1 cellular context compared by ENCODE assay signal in genomic region chr10:59362184-59362966, GRCh38.
TF ChIP-seq lines count a peak whose summit lies in the region.

Gene FAM13C, minus strand, starts transcription at chr10:59362549. Its CDS starts 89 bp downstream, at chr10:59362460.

TF ChIP-seq in H1, 55 proteins besides CTCF, POLR2A, EP300 and RAD21 (continued from another document):
- TF ChIP-seq EZH2 (IDR thresholded peaks at IDR 0.05; ENCODE audit: low read depth, low read length, severe bottlenecking), result peak; percentile 31
- 0 out of 4 replicates have a peak, but pooled peaks of 1 of the 2 experiments have one; percentile 48 for TF ChIP-seq SIN3A (conservative IDR thresholded peaks at IDR 0.05 in 1 of 2, IDR thresholded peaks at IDR 0.05 in 1 of 2; ENCODE audit: low read depth in 1 of 2, low read length in 2 of 2)
- peak; percentile 38 for TF ChIP-seq NANOG (IDR thresholded peaks at IDR 0.05; ENCODE audit: insufficient read depth, low read depth, low read length, poor library complexity, severe bottlenecking)
- peak; percentile 58 for TF ChIP-seq ASH2L (IDR thresholded peaks at IDR 0.05; ENCODE audit: low read length)
- no peak for TF ChIP-seq KDM1A (IDR thresholded peaks at IDR 0.05; ENCODE audit: borderline replicate concordance, low read length)
- TF ChIP-seq RNF2 (IDR thresholded peaks at IDR 0.05; ENCODE audit: borderline replicate concordance, low read depth, low read length, missing control alignments, poor library complexity, severe bottlenecking), result no peak
- TF ChIP-seq RFX5 (IDR thresholded peaks at IDR 0.05; ENCODE audit: borderline replicate concordance, low read depth, low read length), result no peak
- TF ChIP-seq, protein P1, sequence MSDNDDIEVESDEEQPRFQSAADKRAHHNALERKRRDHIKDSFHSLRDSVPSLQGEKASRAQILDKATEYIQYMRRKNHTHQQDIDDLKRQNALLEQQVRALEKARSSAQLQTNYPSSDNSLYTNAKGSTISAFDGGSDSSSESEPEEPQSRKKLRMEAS (IDR thresholded peaks at IDR 0.05), result peak; percentile 95
- TF ChIP-seq YY1 (IDR thresholded peaks at IDR 0.05; ENCODE audit: low read depth, low read length), result 0 out of 2 replicates have a peak, but pooled peaks have one; percentile 14
- TF ChIP-seq NRF1 (IDR thresholded peaks at IDR 0.05; ENCODE audit: low read depth, low read length), result no peak
- no peak for TF ChIP-seq BCL11A (IDR thresholded peaks at IDR 0.05; ENCODE audit: low read depth in 2 of 2, low read length in 2 of 2)
- TF ChIP-seq GTF2F1 (IDR thresholded peaks at IDR 0.05; ENCODE audit: borderline replicate concordance, low read depth, low read length), result no peak
- no peak for TF ChIP-seq FOSL1 (IDR thresholded peaks at IDR 0.05; ENCODE audit: insufficient read depth, low read depth, low read length)
- TF ChIP-seq POLR2AphosphoS5 (IDR thresholded peaks at IDR 0.05; ENCODE audit: low read depth, low read length), result peak; percentile 76
- peak; percentile 41 to 47; a peak in 1 of 4 replicates for TF ChIP-seq HDAC2 (IDR thresholded peaks at IDR 0.05; ENCODE audit: borderline replicate concordance in 1 of 2, low read depth in 2 of 2, low read length in 2 of 2)
- TF ChIP-seq ATF3 (IDR thresholded peaks at IDR 0.05; ENCODE audit: insufficient read depth, low read depth, low read length), result no peak
- TF ChIP-seq CHD7 (IDR thresholded peaks at IDR 0.05; ENCODE audit: insufficient replicate concordance, low read length), result no peak
- TF ChIP-seq RXRA (IDR thresholded peaks at IDR 0.05; ENCODE audit: insufficient read depth, low read depth, low read length), result no peak
- no peak for TF ChIP-seq BACH1 (IDR thresholded peaks at IDR 0.05; ENCODE audit: low read length)
- TF ChIP-seq TAF7 (optimal IDR thresholded peaks at IDR 0.05; ENCODE audit: borderline replicate concordance, low read depth, low read length), result peak; percentile 4
- TF ChIP-seq CHD1 (IDR thresholded peaks at IDR 0.05; ENCODE audit: low read depth, low read length), result no peak
- TF ChIP-seq, protein P2, sequence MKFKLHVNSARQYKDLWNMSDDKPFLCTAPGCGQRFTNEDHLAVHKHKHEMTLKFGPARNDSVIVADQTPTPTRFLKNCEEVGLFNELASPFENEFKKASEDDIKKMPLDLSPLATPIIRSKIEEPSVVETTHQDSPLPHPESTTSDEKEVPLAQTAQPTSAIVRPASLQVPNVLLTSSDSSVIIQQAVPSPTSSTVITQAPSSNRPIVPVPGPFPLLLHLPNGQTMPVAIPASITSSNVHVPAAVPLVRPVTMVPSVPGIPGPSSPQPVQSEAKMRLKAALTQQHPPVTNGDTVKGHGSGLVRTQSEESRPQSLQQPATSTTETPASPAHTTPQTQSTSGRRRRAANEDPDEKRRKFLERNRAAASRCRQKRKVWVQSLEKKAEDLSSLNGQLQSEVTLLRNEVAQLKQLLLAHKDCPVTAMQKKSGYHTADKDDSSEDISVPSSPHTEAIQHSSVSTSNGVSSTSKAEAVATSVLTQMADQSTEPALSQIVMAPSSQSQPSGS (IDR thresholded peaks at IDR 0.05; ENCODE audit: low read length), result no peak
- peak; percentile 55; the same call in 1 of the 2 replicates for TF ChIP-seq TBP (IDR thresholded peaks at IDR 0.05; ENCODE audit: low read depth, low read length)
